Comparison of ENCODE assay signal across 8 cellular contexts in genomic region chr5:95718203-95718602, GRCh38. TPM values are rescaled to one million over a fixed set of nuclear protein-coding genes. Genes with fewer than 3 reads are reported as not detected.
DNase-seq lines count a peak whose midpoint lies in the region; ATAC-seq and TF ChIP-seq lines count a peak whose summit lies in the region.
"Had no signal": no experiment of that assay in that cellular context is flagged by ENCODE, and none has a peak within 500 bp of the region (broad histone marks: within the 10 kb centered on the region; RNA-seq: fewer than 3 reads in every experiment).

No MANE protein-coding gene starts in this region.

- peaks cover 5% of the 10 kb centered on the region for H3K4me1 ChIP-seq in mucosa of descending colon (ENCODE audit: low read depth)

- no peak overlapping the region for H3K27ac ChIP-seq in brain microvascular endothelial cell
- H3K27ac ChIP-seq: KMS-11 had no signal

- no peaks in the 10 kb centered on the region for H3K9me3 ChIP-seq in mucosa of descending colon

- no peak overlapping the region for H3K4me3 ChIP-seq in mucosa of descending colon
- H3K4me3 ChIP-seq in brain microvascular endothelial cell (ENCODE audit: low read depth, low read length), result no peak overlapping the region

- TF ChIP-seq CTCF in mucosa of descending colon (IDR thresholded peaks at IDR 0.05) (no peak), brain microvascular endothelial cell (IDR thresholded peaks at IDR 0.05; ENCODE audit: low read depth, low read length, missing control alignments) (no peak)

- in situ Hi-C loops in brain microvascular endothelial cell (cut with HindIII; ENCODE audit: low pct_ligation_motif_present, low sequenced_read_pairs), result no loop called here

- H3K36me3 ChIP-seq in mucosa of descending colon (ENCODE audit: low read depth) (no peaks in the 10 kb centered on the region), brain microvascular endothelial cell (replicated peaks) (no peaks in the 10 kb centered on the region)

- DNase-seq in NOMO-1 treated with dmso at 0.1 percent for 144 hours (lab: John Stamatoyannopoulos, UW; ENCODE audit: unreplicated experiment) (peak; percentile 78), mucosa of descending colon (no peak), brain microvascular endothelial cell (no peak), AG08395 (ENCODE audit: low spot score) (no peak), HPDE6-E6E7 (ENCODE audit: extremely low spot score) (no peak)

- ATAC-seq in GM18909 (IDR thresholded peaks at IDR 0.05; ENCODE audit: poor library complexity, unreplicated experiment) (peak; percentile 92), HG02763 (IDR thresholded peaks at IDR 0.05; ENCODE audit: unreplicated experiment) (peak; percentile 84), mucosa of descending colon (peak; percentile 85)

- intact Hi-C loops in mucosa of descending colon (cut with DNase I, micrococcal nuclease), result no loop called here

- H3K27me3 ChIP-seq in brain microvascular endothelial cell (replicated peaks), result no peaks in the 10 kb centered on the region

RNA-seq across cellular contexts. Expression of gene RHOBTB3, which starts 12.9 kb away (rescaled TPM):
- 10 to 100 TPM; 56.5 to 85.2 (median 60.4) TPM for total RNA-seq in mucosa of descending colon

RNA-seq across cellular contexts. Expression of gene SPATA9, which starts 35.4 kb away (rescaled TPM):
- 1 to 10 TPM in 1 of 3 donors, under 1 TPM in 2; 0.38 to 1.2 (median 0.39) TPM for total RNA-seq in mucosa of descending colon
